Comparison of ENCODE assay signal across 29 cellular contexts in the genomic region with DNA sequence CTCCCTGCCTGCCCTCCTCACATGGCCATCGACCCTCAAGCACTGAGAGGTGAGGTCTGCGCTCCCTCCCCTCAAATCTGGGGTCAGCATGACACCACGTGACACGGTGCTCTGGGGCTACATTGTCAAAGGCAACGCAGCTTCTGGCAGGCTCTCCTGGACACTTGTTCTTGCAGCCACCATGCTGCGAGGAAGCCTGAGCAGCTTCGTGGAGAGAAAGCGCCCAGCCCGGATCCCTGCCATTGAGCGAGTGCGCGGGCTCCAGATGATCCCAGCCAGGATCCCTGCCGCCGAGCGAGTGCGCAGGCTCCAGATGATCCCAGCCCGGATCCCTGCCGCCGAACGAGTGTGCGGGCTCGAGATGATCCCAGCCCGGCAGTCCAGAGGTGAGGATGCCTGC.
"Had no signal": no experiment of that assay in that cellular context is flagged by ENCODE, and none has a peak within 500 bp of the region (broad histone marks: within the 10 kb centered on the region; RNA-seq: fewer than 3 reads in every experiment).

No MANE protein-coding gene starts in this region.

- H3K36me3 ChIP-seq: transverse colon, vagina had no signal

- H3K4me3 ChIP-seq: esophagus squamous epithelium, heart right ventricle, left ventricle myocardium inferior, lung, mucosa of descending colon, skin epidermis, testis, transverse colon, vagina had no signal

- H3K9me3 ChIP-seq: esophagus squamous epithelium, heart right ventricle, left ventricle myocardium inferior, mucosa of descending colon, neutrophil, testis, transverse colon, vagina had no signal

- H3K27me3 Mint-ChIP-seq: activated B cell treated with CpG ODN at 0.5 μM for 24 hours; activated naive CD8-positive, alpha-beta T cell; natural killer cell treated with Interleukin-12 subunit alpha and Interleukin-12 subunit beta and Interleukin-15 and Interleukin-18, amount 100 ng/mL, for 72 hours; progenitor cell of endocrine pancreas had no signal

- H3K27ac Mint-ChIP-seq: activated B cell treated with CpG ODN at 0.5 μM for 24 hours; activated naive CD8-positive, alpha-beta T cell; natural killer cell treated with Interleukin-12 subunit alpha and Interleukin-12 subunit beta and Interleukin-15 and Interleukin-18, amount 100 ng/mL, for 72 hours; progenitor cell of endocrine pancreas; T-helper 2 cell treated with Interferon-gamma antibody and Interleukin-4, amounts not matched to agents 5 μg/mL and 100 μg/mL, for 36 hours had no signal

- H3K27ac ChIP-seq: esophagus squamous epithelium, heart right ventricle, left ventricle myocardium inferior, neutrophil, skin epidermis, testis, transverse colon, vagina had no signal

- H3K9me3 Mint-ChIP-seq: activated B cell treated with CpG ODN at 0.5 μM for 24 hours; natural killer cell treated with Interleukin-12 subunit alpha and Interleukin-12 subunit beta and Interleukin-15 and Interleukin-18, amount 100 ng/mL, for 72 hours; T-helper 2 cell treated with Interferon-gamma antibody and Interleukin-4, amounts not matched to agents 5 μg/mL and 100 μg/mL, for 36 hours had no signal

- H3K4me3 Mint-ChIP-seq: activated B cell treated with CpG ODN at 0.5 μM for 24 hours; activated naive CD8-positive, alpha-beta T cell; natural killer cell treated with Interleukin-12 subunit alpha and Interleukin-12 subunit beta and Interleukin-15 and Interleukin-18, amount 100 ng/mL, for 72 hours; T-helper 2 cell treated with Interferon-gamma antibody and Interleukin-4, amounts not matched to agents 5 μg/mL and 100 μg/mL, for 36 hours had no signal

- H3K4me1 Mint-ChIP-seq: activated B cell treated with CpG ODN at 0.5 μM for 24 hours had no signal

- H3K4me1 ChIP-seq: testis, transverse colon, vagina had no signal

- FAIRE-seq: bronchial epithelial cell, islet of Langerhans had no signal

- H3K27me3 ChIP-seq: esophagus squamous epithelium, heart right ventricle, neutrophil, testis, transverse colon, vagina had no signal

- DNase-seq: activated B cell treated with CpG ODN at 0.5 μM for 24 hours; activated CD4-positive, alpha-beta T cell treated with anti-CD3 and anti-CD28 coated beads, Interleukin-2, amount 50 U/mL, for 1 hour; activated effector memory CD4-positive, alpha-beta T cell treated with Interleukin-2 at 50 U/mL for 16 hours; activated naive CD4-positive, alpha-beta T cell treated with Interleukin-2 at 50 U/mL for 16 hours; activated T-cell treated with anti-CD3 and anti-CD28 coated beads for 4 hours; anterior cingulate cortex; cerebellar nuclear complex; esophagus squamous epithelium; foreskin melanocyte; heart right ventricle; left ventricle myocardium inferior; mesendoderm; mucosa of descending colon; stimulated activated CD4-positive, alpha-beta T cell treated with anti-CD3 and anti-CD28 coated beads, Interleukin-12 subunit alpha, Interleukin-12 subunit beta, amount 100 ng/mL, for 4 hours; stimulated activated CD4-positive, alpha-beta T cell treated with anti-CD3 and anti-CD28 coated beads, Interleukin-4, amount 100 ng/mL, for 1 hour; stimulated activated naive CD8-positive, alpha-beta T cell treated with anti-CD3 and anti-CD28 coated beads, Interleukin-15, Interleukin-2, amounts not matched to agents 100 U/mL and 50 U/mL, for 24 hours; T-helper 1 cell; testis; transverse colon had no signal

- H3K36me3 Mint-ChIP-seq: natural killer cell treated with Interleukin-12 subunit alpha and Interleukin-12 subunit beta and Interleukin-15 and Interleukin-18, amount 100 ng/mL, for 72 hours had no signal
